In the genomic region with DNA sequence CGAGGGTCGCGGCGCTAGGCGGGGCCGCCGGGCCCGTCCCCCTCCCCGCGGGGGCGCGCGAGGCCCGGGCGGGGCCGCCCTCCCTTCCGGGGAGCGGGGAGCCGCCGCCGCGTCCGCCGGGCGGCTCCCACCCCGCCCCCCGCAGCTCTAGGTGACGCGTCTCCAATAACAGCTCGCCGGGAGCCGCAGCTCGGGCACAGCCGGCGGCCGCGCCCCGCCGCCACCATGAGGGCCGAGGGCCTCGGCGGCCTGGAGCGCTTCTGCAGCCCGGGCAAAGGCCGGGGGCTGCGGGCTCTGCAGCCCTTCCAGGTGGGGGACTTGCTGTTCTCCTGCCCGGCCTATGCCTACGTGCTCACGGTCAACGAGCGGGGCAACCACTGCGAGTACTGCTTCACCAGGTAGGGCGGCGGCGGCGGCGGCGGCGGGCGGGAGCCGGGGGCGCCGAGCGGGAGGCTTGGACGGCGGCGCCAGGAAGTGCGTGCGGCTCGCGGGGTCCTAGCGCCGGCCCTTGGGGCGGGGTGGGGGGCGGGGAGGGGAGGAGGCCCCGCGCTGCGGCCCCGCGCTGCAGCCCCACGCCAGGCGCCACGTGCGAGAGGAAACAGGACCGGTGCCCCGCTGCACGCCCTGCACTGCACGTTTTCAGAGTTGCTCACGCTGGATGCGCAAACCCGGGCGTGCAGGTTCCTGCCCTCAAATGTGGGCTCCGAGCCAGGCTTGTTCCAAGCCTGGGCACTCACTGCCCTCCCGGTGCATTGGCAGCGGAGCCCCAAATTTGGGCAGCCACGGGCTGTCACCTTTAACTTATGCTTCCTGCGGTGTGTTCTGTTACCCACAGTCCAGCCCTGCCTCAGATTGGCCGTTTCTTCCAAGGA, we compare ENCODE assay signal across 8 cellular contexts. TPM values are rescaled to one million over a fixed set of nuclear protein-coding genes. Genes with fewer than 3 reads are reported as not detected.
DNase-seq lines count a peak whose midpoint lies in the region; ATAC-seq, FAIRE-seq and TF ChIP-seq lines count a peak whose summit lies in the region.

TSS of gene SMYD2 (plus strand) at position 130 of the 872 bp plus-strand sequence. CDS start at position 226, 96 bp downstream.

- H3K4me3 ChIP-seq in kidney (ENCODE audit: low read length in 2 of 2), result peak within 1 kb of the TSS; percentile 87 to 89

- peak within 1 kb of the TSS; percentile 77 to 83 for H3K27ac ChIP-seq in kidney (ENCODE audit: low read depth in 2 of 2, low read length in 2 of 2)

- intact Hi-C loops in activated B cell treated with CpG ODN at 0.5 μM for 24 hours (cut with micrococcal nuclease) (loop anchor here (2.0 to 5.0 kb wide), 2 partner anchors 322 to 1424 kb away; partner anchors contain the start of genes CENPF and FLVCR1), kidney (cut with DNase I) (no loop called here)

- H3K4me1 Mint-ChIP-seq in activated B cell treated with CpG ODN at 0.5 μM for 24 hours, result peaks cover 23% of the 10 kb centered on the region

- peak within 1 kb of the TSS; percentile 76 for H3K27ac Mint-ChIP-seq in activated B cell treated with CpG ODN at 0.5 μM for 24 hours

- peak within 1 kb of the TSS; percentile 85 for H3K4me3 Mint-ChIP-seq in activated B cell treated with CpG ODN at 0.5 μM for 24 hours

- H3K9ac ChIP-seq in kidney (ENCODE audit: low read length in 2 of 2), result peak within 1 kb of the TSS; percentile 74 to 88

- FAIRE-seq in kidney (lab: Jason Lieb, UNC), result no peak

- DNase-seq in 8988T, result peak; percentile 56
- peak; percentile 68 for DNase-seq in NCI-H2171 (lab: John Stamatoyannopoulos, UW)
- peak; percentile 69 for DNase-seq in activated B cell treated with CpG ODN at 0.5 μM for 24 hours
- DNase-seq in central memory CD4-positive, alpha-beta T cell, result peak; percentile 69
- DNase-seq in kidney, result peak; percentile 89
- peak; percentile 39 to 47 for DNase-seq in stimulated activated CD4-positive, alpha-beta T cell treated with anti-CD3 and anti-CD28 coated beads, Interleukin-15, amount 100 ng/mL, for 1 hour (ENCODE audit: low read depth in 1 of 2, low spot score in 1 of 2)

- peaks cover 3 to 4% of the 10 kb centered on the region in 2 donors for H3K4me1 ChIP-seq in kidney (ENCODE audit: control insufficient read depth in 1 of 2, insufficient read depth in 1 of 2, low read depth in 1 of 2, low read length in 2 of 2)

- no peaks in the 10 kb centered on the region for H3K36me3 ChIP-seq in kidney (ENCODE audit: control insufficient read depth in 1 of 2, insufficient read depth in 2 of 2, low read length in 2 of 2)

- CTCF ChIA-PET in activated B cell treated with CpG ODN at 0.5 μM for 24 hours (lab: Charles Lee), result interaction anchor here (0.6 kb wide), 1 partner anchor 20 kb away, joined by 3 read pairs; no protein-coding TSS in a partner anchor

- ATAC-seq in GM18505 (IDR thresholded peaks at IDR 0.05; ENCODE audit: unreplicated experiment) (peak; percentile 77), HG02943 (IDR thresholded peaks at IDR 0.05; ENCODE audit: low read depth, unreplicated experiment) (peak; percentile 72), activated B cell treated with CpG ODN at 0.5 μM for 24 hours (ENCODE audit: low read depth) (peak; percentile 76)

- TF ChIP-seq CTCF in activated B cell treated with CpG ODN at 0.5 μM for 24 hours (IDR thresholded peaks at IDR 0.05), result no peak
- TF ChIP-seq CTCF in kidney (IDR thresholded peaks at IDR 0.05; ENCODE audit: borderline replicate concordance, extremely low read depth, insufficient read depth), result no peak

- H3K9me3 ChIP-seq in kidney (ENCODE audit: control insufficient read depth in 1 of 2, low read length in 2 of 2), result no peaks in the 10 kb centered on the region

- POLR2A ChIA-PET in activated B cell treated with CpG ODN at 0.5 μM for 24 hours (lab: Charles Lee), result interaction anchor here (0.6 to 1.0 kb wide), 2 partner anchors 345 to 1230 kb away, joined by 3 read pairs; partner anchors contain the start of gene RPS6KC1

- no peaks in the 10 kb centered on the region for H3K27me3 Mint-ChIP-seq in activated B cell treated with CpG ODN at 0.5 μM for 24 hours

- no peaks in the 10 kb centered on the region for H3K9me3 Mint-ChIP-seq in activated B cell treated with CpG ODN at 0.5 μM for 24 hours

- H3K36me3 Mint-ChIP-seq in activated B cell treated with CpG ODN at 0.5 μM for 24 hours (ENCODE audit: low read depth), result no peaks in the 10 kb centered on the region

- peak; percentile 67 for TF ChIP-seq POLR2A in GM18505 (IDR thresholded peaks at IDR 0.05; ENCODE audit: borderline replicate concordance, extremely low read depth, insufficient read depth, insufficient read length)

RNA-seq across cellular contexts. Expression of gene SMYD2, which starts in this region (rescaled TPM):
- 18.3 and 18.8 TPM in 2 replicates for total RNA-seq in activated B cell treated with CpG ODN at 0.5 μM for 24 hours
- 42.9 TPM for total RNA-seq in kidney
- polyA plus RNA-seq in kidney (ENCODE audit: insufficient read depth, low read depth, low replicate concordance), result 28.9 TPM

Comparison
In these comparisons a context has a peak if more than half of its experiments do, and no peak if none do; other contexts are left out.
1. Peak in every context shown above with its lines: DNase-seq, ATAC-seq, H3K4me3 ChIP-seq and H3K27ac ChIP-seq.